1 cellular context compared by ENCODE assay signal in the genomic region with DNA sequence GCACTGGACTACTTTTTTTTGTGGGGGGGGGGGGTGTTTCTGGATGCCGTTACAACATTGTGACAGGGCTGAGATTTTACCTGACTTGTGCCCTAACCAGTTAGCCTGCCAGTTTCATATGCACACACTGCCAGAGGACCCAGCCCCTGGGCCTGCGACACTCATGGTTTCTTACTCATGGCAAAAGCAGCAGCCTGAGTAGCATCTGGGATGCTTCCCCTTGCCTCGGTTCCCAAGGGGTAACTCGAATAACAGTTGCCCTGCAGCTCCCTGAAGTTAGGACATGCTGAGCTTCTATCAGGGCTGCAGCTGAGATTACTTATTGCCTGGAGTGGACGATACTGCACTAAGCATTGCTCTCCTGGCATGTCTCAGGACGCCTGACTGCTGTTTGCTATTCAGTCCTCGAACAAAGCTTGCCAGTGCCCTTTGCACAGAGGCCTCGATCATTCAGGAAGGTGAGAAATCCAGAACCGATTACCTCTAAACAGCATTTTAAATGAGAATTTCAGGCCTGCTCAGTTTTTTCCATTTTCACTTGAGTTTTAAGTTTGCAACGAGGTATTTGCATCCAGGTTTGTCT.
TF ChIP-seq lines count a peak whose summit lies in the region.

No MANE protein-coding gene starts in this region.

TF ChIP-seq in WTC11, 78 proteins besides CTCF, POLR2A, EP300 and RAD21:
- TF ChIP-seq, protein P1, sequence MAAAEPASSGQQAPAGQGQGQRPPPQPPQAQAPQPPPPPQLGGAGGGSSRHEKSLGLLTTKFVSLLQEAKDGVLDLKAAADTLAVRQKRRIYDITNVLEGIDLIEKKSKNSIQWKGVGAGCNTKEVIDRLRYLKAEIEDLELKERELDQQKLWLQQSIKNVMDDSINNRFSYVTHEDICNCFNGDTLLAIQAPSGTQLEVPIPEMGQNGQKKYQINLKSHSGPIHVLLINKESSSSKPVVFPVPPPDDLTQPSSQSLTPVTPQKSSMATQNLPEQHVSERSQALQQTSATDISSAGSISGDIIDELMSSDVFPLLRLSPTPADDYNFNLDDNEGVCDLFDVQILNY (CRISPR knock-in tag; IDR thresholded peaks at IDR 0.05), result no peak
- TF ChIP-seq, protein P2, sequence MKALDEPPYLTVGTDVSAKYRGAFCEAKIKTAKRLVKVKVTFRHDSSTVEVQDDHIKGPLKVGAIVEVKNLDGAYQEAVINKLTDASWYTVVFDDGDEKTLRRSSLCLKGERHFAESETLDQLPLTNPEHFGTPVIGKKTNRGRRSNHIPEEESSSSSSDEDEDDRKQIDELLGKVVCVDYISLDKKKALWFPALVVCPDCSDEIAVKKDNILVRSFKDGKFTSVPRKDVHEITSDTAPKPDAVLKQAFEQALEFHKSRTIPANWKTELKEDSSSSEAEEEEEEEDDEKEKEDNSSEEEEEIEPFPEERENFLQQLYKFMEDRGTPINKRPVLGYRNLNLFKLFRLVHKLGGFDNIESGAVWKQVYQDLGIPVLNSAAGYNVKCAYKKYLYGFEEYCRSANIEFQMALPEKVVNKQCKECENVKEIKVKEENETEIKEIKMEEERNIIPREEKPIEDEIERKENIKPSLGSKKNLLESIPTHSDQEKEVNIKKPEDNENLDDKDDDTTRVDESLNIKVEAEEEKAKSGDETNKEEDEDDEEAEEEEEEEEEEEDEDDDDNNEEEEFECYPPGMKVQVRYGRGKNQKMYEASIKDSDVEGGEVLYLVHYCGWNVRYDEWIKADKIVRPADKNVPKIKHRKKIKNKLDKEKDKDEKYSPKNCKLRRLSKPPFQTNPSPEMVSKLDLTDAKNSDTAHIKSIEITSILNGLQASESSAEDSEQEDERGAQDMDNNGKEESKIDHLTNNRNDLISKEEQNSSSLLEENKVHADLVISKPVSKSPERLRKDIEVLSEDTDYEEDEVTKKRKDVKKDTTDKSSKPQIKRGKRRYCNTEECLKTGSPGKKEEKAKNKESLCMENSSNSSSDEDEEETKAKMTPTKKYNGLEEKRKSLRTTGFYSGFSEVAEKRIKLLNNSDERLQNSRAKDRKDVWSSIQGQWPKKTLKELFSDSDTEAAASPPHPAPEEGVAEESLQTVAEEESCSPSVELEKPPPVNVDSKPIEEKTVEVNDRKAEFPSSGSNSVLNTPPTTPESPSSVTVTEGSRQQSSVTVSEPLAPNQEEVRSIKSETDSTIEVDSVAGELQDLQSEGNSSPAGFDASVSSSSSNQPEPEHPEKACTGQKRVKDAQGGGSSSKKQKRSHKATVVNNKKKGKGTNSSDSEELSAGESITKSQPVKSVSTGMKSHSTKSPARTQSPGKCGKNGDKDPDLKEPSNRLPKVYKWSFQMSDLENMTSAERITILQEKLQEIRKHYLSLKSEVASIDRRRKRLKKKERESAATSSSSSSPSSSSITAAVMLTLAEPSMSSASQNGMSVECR (CRISPR knock-in tag; IDR thresholded peaks at IDR 0.05; ENCODE audit: borderline replicate concordance), result no peak
- TF ChIP-seq NFATC4 (CRISPR knock-in tag; IDR thresholded peaks at IDR 0.05) (no peak), IRF2 (CRISPR knock-in tag; IDR thresholded peaks at IDR 0.05; ENCODE audit: borderline replicate concordance, low read depth) (no peak), ELF4 (CRISPR knock-in tag; IDR thresholded peaks at IDR 0.05; ENCODE audit: low read depth) (no peak)
- TF ChIP-seq, protein P3, sequence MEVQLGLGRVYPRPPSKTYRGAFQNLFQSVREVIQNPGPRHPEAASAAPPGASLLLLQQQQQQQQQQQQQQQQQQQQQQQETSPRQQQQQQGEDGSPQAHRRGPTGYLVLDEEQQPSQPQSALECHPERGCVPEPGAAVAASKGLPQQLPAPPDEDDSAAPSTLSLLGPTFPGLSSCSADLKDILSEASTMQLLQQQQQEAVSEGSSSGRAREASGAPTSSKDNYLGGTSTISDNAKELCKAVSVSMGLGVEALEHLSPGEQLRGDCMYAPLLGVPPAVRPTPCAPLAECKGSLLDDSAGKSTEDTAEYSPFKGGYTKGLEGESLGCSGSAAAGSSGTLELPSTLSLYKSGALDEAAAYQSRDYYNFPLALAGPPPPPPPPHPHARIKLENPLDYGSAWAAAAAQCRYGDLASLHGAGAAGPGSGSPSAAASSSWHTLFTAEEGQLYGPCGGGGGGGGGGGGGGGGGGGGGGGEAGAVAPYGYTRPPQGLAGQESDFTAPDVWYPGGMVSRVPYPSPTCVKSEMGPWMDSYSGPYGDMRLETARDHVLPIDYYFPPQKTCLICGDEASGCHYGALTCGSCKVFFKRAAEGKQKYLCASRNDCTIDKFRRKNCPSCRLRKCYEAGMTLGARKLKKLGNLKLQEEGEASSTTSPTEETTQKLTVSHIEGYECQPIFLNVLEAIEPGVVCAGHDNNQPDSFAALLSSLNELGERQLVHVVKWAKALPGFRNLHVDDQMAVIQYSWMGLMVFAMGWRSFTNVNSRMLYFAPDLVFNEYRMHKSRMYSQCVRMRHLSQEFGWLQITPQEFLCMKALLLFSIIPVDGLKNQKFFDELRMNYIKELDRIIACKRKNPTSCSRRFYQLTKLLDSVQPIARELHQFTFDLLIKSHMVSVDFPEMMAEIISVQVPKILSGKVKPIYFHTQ (CRISPR knock-in tag; IDR thresholded peaks at IDR 0.05), result no peak
- TF ChIP-seq, protein P4, sequence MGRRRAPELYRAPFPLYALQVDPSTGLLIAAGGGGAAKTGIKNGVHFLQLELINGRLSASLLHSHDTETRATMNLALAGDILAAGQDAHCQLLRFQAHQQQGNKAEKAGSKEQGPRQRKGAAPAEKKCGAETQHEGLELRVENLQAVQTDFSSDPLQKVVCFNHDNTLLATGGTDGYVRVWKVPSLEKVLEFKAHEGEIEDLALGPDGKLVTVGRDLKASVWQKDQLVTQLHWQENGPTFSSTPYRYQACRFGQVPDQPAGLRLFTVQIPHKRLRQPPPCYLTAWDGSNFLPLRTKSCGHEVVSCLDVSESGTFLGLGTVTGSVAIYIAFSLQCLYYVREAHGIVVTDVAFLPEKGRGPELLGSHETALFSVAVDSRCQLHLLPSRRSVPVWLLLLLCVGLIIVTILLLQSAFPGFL (CRISPR knock-in tag; IDR thresholded peaks at IDR 0.05; ENCODE audit: borderline replicate concordance), result no peak
